ENCODE assay signal across 11 cellular contexts in genomic region chr2:134758632-134759031, GRCh38. TPM values are rescaled to one million over a fixed set of nuclear protein-coding genes. Genes with fewer than 3 reads are reported as not detected.
DNase-seq lines count a peak whose midpoint lies in the region; ATAC-seq and TF ChIP-seq lines count a peak whose summit lies in the region.
"Had no signal": no experiment of that assay in that cellular context is flagged by ENCODE, and none has a peak within 500 bp of the region (broad histone marks: within the 10 kb centered on the region; RNA-seq: fewer than 3 reads in every experiment).

No MANE protein-coding gene starts in this region.

- peak overlapping the region in 7 of 8 donors; percentile 0 to 87 (median 48) for H3K4me3 Mint-ChIP-seq in naive B cell
- H3K4me3 Mint-ChIP-seq: WTC11 had no signal

- H3K4me1 Mint-ChIP-seq in naive B cell = peaks cover 26 to 49% (median 37%) of the 10 kb centered on the region in 3 donors
- H3K4me1 Mint-ChIP-seq: WTC11 had no signal

- CTCF ChIA-PET in RWPE1 (lab: Yijun Ruan, JAX) = no interaction called here

- no peak for TF ChIP-seq CTCF in RWPE1 (conservative IDR thresholded peaks at IDR 0.05; ENCODE audit: low read depth)

- H3K27ac ChIP-seq in RWPE1 = no peak overlapping the region
- H3K27ac ChIP-seq: esophagus squamous epithelium had no signal

- peak overlapping the region in 5 of 6 donors; percentile 54 to 90 (median 85) for H3K27ac Mint-ChIP-seq in naive B cell
- H3K27ac Mint-ChIP-seq: WTC11 had no signal

- peaks cover 0 to 11% (median 2%) of the 10 kb centered on the region in 7 donors for H3K9me3 Mint-ChIP-seq in naive B cell

- peaks cover 0 to 6% (median 0%) of the 10 kb centered on the region in 3 donors for H3K27me3 Mint-ChIP-seq in naive B cell

- peak; percentile 94 for ATAC-seq in GM19043 (IDR thresholded peaks at IDR 0.05; ENCODE audit: low read depth, unreplicated experiment)
- ATAC-seq in HG02759 (IDR thresholded peaks at IDR 0.05; ENCODE audit: unreplicated experiment) = peak; percentile 91
- ATAC-seq in HG03571 (IDR thresholded peaks at IDR 0.05; ENCODE audit: unreplicated experiment) = peak; percentile 95
- peak; percentile 98 to 99 for ATAC-seq in naive B cell (ENCODE audit: low read depth in 2 of 2)
- no peak for ATAC-seq in GM21381 (IDR thresholded peaks at IDR 0.05; ENCODE audit: unreplicated experiment)
- ATAC-seq: sciatic nerve, WTC11 had no signal

- peak; percentile 78 for DNase-seq in naive B cell
- no peak for DNase-seq in NCI-H526 (lab: John Stamatoyannopoulos, UW)
- DNase-seq in HPDE6-E6E7 (ENCODE audit: extremely low spot score) = no peak
- no peak for DNase-seq in RWPE1 (ENCODE audit: low spot score)
- DNase-seq: esophagus squamous epithelium had no signal

- no peaks in the 10 kb centered on the region for H3K36me3 Mint-ChIP-seq in naive B cell
- H3K36me3 Mint-ChIP-seq: WTC11 had no signal

- POLR2A ChIA-PET in RWPE1 (lab: Yijun Ruan, JAX; ENCODE audit: low non-redundant PET) = no interaction called here

RNA-seq across cellular contexts. Expression of gene TMEM163, which starts 39.8 kb away (rescaled TPM):
- polyA plus RNA-seq in naive B cell (ENCODE audit: low read depth in 6 of 6) = 1 to 10 TPM in 1 of 6 donors, under 1 TPM in 5; 0.33 to 1.0 (median 0.47) TPM
